8 cellular contexts compared by ENCODE assay signal in the genomic region with DNA sequence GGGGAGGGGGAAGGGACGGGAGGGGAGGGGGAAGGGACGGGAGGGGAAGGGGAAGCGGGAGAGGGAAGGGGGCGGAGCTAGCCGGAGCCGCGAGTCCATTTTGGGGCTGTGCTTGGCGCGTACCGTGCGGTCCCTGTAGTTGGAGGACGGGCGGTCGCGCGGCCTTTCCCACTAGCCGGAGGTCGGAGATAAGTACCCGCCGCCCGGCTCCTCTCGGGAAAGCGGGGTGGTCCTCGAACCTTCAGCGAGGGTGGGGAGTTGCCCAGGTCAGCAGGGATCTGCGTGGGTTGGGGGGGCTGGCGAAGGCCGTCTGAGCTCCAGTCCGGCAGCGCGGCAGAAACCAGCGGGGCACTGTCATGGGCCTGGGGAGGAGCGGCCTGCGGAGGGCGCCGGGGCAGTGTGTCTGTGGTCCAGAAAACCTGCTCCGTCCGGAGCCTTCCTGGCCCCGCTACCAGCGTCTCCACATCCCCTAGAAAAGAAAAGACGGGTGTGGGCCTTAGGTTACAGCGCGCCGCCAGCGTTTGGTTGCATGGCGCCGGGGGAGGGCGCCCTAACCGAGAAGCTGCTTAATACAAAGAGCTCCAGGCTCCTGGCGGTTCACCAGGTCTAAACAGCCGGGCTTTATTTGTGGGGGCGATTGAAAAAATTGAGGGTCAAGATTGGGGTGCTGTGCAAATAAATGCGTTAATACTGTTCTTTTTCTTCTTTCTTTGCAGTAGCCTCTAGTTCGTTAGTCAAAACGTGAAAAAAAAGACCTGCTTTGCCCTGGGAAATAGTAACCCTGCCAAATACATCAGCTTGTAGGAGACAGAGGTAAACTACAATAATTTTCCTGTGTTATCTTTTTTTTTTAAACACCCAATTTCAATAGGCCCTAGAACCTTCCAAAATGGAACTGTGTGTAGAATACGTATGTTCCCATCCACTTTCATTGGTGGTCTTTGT. TPM values are rescaled to one million over a fixed set of nuclear protein-coding genes. Genes with fewer than 3 reads are reported as not detected.
DNase-seq lines count a peak whose midpoint lies in the region; ATAC-seq and TF ChIP-seq lines count a peak whose summit lies in the region.

A gene with protein sequence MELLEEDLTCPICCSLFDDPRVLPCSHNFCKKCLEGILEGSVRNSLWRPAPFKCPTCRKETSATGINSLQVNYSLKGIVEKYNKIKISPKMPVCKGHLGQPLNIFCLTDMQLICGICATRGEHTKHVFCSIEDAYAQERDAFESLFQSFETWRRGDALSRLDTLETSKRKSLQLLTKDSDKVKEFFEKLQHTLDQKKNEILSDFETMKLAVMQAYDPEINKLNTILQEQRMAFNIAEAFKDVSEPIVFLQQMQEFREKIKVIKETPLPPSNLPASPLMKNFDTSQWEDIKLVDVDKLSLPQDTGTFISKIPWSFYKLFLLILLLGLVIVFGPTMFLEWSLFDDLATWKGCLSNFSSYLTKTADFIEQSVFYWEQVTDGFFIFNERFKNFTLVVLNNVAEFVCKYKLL (plus strand): TSS at position 92 of the 945 bp plus-strand sequence. CDS start 14,899 bp downstream, outside the sequence.

- DNase-seq in CD1c-positive myeloid dendritic cell (ENCODE audit: extremely low spot score) (peak; percentile 88), NCI-H774 (lab: John Stamatoyannopoulos, UW) (peak; percentile 55), ecto neural progenitor cell (ENCODE audit: low spot score) (peak; percentile 93), lower lobe of right lung (peak; percentile 92)
- DNase-seq in activated CD8-positive, alpha-beta T cell treated with anti-CD3 and anti-CD28 coated beads for 36 hours: peak; percentile 91
- peak; percentile 62 to 75 (median 67) for DNase-seq in stimulated activated CD4-positive, alpha-beta T cell treated with anti-CD3 and anti-CD28 coated beads, TNF-alpha, amount 100 ng/mL, for 24 hours (ENCODE audit: low read depth in 3 of 3)

- TF ChIP-seq CTCF in activated CD8-positive, alpha-beta T cell treated with anti-CD3 and anti-CD28 coated beads for 36 hours (IDR thresholded peaks at IDR 0.05): peak; percentile 80
- peak; percentile 82 for TF ChIP-seq CTCF in lower lobe of right lung (IDR thresholded peaks at IDR 0.05)

- H3K36me3 Mint-ChIP-seq in activated CD8-positive, alpha-beta T cell treated with anti-CD3 and anti-CD28 coated beads for 36 hours (ENCODE audit: low read depth): peaks cover 28% of the 10 kb centered on the region

- peaks cover 32% of the 10 kb centered on the region for H3K4me1 Mint-ChIP-seq in activated CD8-positive, alpha-beta T cell treated with anti-CD3 and anti-CD28 coated beads for 36 hours (ENCODE audit: low read depth)

- peaks cover 33% of the 10 kb centered on the region for H3K36me3 ChIP-seq in lower lobe of right lung

- H3K9me3 Mint-ChIP-seq in activated CD8-positive, alpha-beta T cell treated with anti-CD3 and anti-CD28 coated beads for 36 hours: no peaks in the 10 kb centered on the region

- POLR2A ChIA-PET in activated CD8-positive, alpha-beta T cell treated with anti-CD3 and anti-CD28 coated beads for 36 hours (lab: Charles Lee): interaction anchor here (0.6 to 3.5 kb wide), 15 partner anchors 9 to 1330 kb away, joined by 3 to 32 read pairs (median 4); a partner anchor contains a TSS

- H3K27ac Mint-ChIP-seq in activated CD8-positive, alpha-beta T cell treated with anti-CD3 and anti-CD28 coated beads for 36 hours: peak within 1 kb of the TSS; percentile 91

- peaks cover 53% of the 10 kb centered on the region for H3K4me1 ChIP-seq in lower lobe of right lung

- H3K9me3 ChIP-seq in lower lobe of right lung: no peaks in the 10 kb centered on the region

- H3K27me3 ChIP-seq in lower lobe of right lung (ENCODE audit: low read depth): no peaks in the 10 kb centered on the region

- H3K27me3 Mint-ChIP-seq in activated CD8-positive, alpha-beta T cell treated with anti-CD3 and anti-CD28 coated beads for 36 hours: no peaks in the 10 kb centered on the region

- CTCF ChIA-PET in activated CD8-positive, alpha-beta T cell treated with anti-CD3 and anti-CD28 coated beads for 36 hours (lab: Charles Lee): interaction anchor here (0.6 to 2.8 kb wide), 41 partner anchors 9 to 920 kb away, joined by 3 to 29 read pairs (median 4); a partner anchor contains a TSS

- ATAC-seq in GM19328 (IDR thresholded peaks at IDR 0.05; ENCODE audit: unreplicated experiment) (peak; percentile 62), HG03520 (IDR thresholded peaks at IDR 0.05; ENCODE audit: unreplicated experiment) (peak; percentile 74), lower lobe of right lung (peak; percentile 90 to 92)
- peak; percentile 86 for ATAC-seq in activated CD8-positive, alpha-beta T cell treated with anti-CD3 and anti-CD28 coated beads for 36 hours

- H3K4me3 Mint-ChIP-seq in activated CD8-positive, alpha-beta T cell treated with anti-CD3 and anti-CD28 coated beads for 36 hours: peak within 1 kb of the TSS; percentile 86

- intact Hi-C loops in activated CD8-positive, alpha-beta T cell treated with anti-CD3 and anti-CD28 coated beads for 36 hours (cut with micrococcal nuclease): loop anchor here (2.0 to 5.0 kb wide), 2 partner anchors 78 to 125 kb away; no protein-coding TSS in a partner anchor
- intact Hi-C loops in lower lobe of right lung (cut with DNase I): no loop called here

- H3K27ac ChIP-seq in lower lobe of right lung: peak within 1 kb of the TSS; percentile 98

- H3K4me3 ChIP-seq in lower lobe of right lung: peak within 1 kb of the TSS; percentile 80

RNA-seq across cellular contexts. Expression of the gene that starts here (rescaled TPM):
- total RNA-seq in activated CD8-positive, alpha-beta T cell treated with anti-CD3 and anti-CD28 coated beads for 36 hours: 10 to 100 TPM; 12.5 to 13.4 TPM
- total RNA-seq in lower lobe of right lung: 31.1 TPM

Comparison
In these comparisons a context has a peak if more than half of its experiments do, and no peak if none do; other contexts are left out.
1. Peak in every context shown above with its lines: DNase-seq, ATAC-seq, H3K4me3 ChIP-seq and H3K27ac ChIP-seq.